In the genomic region with DNA sequence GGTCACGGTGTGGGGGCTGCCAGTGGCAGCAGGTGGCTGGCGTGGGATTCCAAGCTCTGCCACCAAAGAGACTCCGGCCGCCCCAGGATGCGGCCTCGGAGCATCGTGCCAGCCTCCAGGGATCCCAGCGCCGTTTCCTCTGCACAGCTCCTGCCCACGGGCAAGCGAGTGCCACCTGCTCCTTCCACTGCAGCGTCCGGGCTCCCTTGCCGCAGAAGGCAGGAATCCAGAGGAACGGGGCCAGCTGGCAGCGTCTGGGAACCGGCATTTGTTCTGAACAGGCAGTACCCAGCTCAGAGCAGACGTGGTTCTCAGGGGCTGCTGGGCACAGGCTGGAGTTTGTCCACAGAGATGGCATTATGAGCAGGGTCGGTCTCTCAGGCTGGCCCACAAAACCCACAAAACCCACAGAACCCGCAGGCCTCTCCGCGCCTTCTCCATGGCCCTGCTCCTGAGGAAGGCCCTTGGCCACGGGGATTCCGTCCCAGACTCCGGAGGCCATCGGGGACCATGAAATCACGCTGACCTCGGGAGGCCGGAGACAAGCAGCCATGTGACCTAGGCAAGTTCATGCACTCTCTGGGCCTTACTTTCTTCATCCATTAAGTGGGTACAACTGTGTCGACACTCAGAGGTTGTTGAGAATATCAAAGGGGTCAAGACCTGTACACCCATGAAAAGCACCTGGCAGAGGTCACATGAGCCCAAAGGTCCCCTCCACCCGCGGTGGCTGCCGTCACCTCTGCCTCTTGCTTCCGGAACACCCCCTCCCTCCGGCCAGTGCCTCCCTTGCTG, we compare ENCODE assay signal across 9 cellular contexts. TPM values are rescaled to one million over a fixed set of nuclear protein-coding genes. Genes with fewer than 3 reads are reported as not detected.
DNase-seq lines count a peak whose midpoint lies in the region; ATAC-seq, FAIRE-seq and TF ChIP-seq lines count a peak whose summit lies in the region.
"Had no signal": no experiment of that assay in that cellular context is flagged by ENCODE, and none has a peak within 500 bp of the region (broad histone marks: within the 10 kb centered on the region; RNA-seq: fewer than 3 reads in every experiment).

No MANE protein-coding gene starts in this region.

- CTCF ChIA-PET in HepG2 (lab: Yijun Ruan, JAX; ENCODE audit: low intra/inter-chr PET ratio, low total read pairs), result interaction anchor here (1.5 to 2.8 kb wide), 3 partner anchors 63 to 182 kb away, joined by 4 to 23 read pairs (median 11); no protein-coding TSS in a partner anchor

- H2AFZ ChIP-seq in HepG2 (ENCODE audit: low read length), result no peak overlapping the region

- peak; percentile 92 for DNase-seq in NCI-H1694 treated with DMSO at 0.1 percent for 48 hours (lab: John Stamatoyannopoulos, UW)
- peak; percentile 91 to 96 (median 92) for DNase-seq in body of pancreas
- DNase-seq in HepG2 (ENCODE audit: low spot score), result no peak
- no peak for DNase-seq in SW 1271 (lab: John Stamatoyannopoulos, UW)
- no peak for DNase-seq in effector CD8-positive, alpha-beta T cell (lab: John Stamatoyannopoulos, UW)
- no peak for DNase-seq in HT-29 (ENCODE audit: low spot score)
- no peak for DNase-seq in activated T-cell treated with anti-CD3 and anti-CD28 coated beads, Interleukin-2, amount 50 U/mL, for 48 hours
- DNase-seq: NCI-H82 had no signal

- H4K20me1 ChIP-seq in HepG2 (ENCODE audit: insufficient read depth, low read length), result no peaks in the 10 kb centered on the region

- intact Hi-C loops in body of pancreas (cut with DNase I), result loop anchor here (10.0 kb wide), 2 partner anchors 179 to 209 kb away; no protein-coding TSS in a partner anchor
- intact Hi-C loops in HepG2 (cut with micrococcal nuclease; ENCODE audit: unreplicated experiment), result loop anchor here (5.0 to 10.0 kb wide), 2 partner anchors 172 to 209 kb away; no protein-coding TSS in a partner anchor

- peak overlapping the region; percentile 71 to 83 (median 74) for H3K27ac ChIP-seq in body of pancreas
- H3K27ac ChIP-seq in HepG2 (ENCODE audit: extremely low read length, insufficient read depth, low read length), result no peak overlapping the region
- peak overlapping the region; percentile 89 for H3K27ac ChIP-seq in temporal lobe (ENCODE audit: low read depth, low read length)

- peak; percentile 85 for ATAC-seq in body of pancreas
- no peak for ATAC-seq in HepG2

- H3K4me3 ChIP-seq in body of pancreas (no peak overlapping the region), HepG2 (replicated peaks in 1 of 3; ENCODE audit: insufficient read depth in 1 of 3, low read depth in 2 of 3, low read length in 3 of 3) (no peak overlapping the region)

- H3K4me1 ChIP-seq in body of pancreas, result peaks cover 21% of the 10 kb centered on the region
- no peaks in the 10 kb centered on the region for H3K4me1 ChIP-seq in HepG2 (ENCODE audit: insufficient read depth, low read length)

- peaks cover 3 to 7% of the 10 kb centered on the region in 2 donors for H3K36me3 ChIP-seq in body of pancreas (replicated peaks in 1 of 2; ENCODE audit: insufficient read depth in 1 of 2, low read depth in 2 of 2)
- peaks cover 2 to 14% of the 10 kb centered on the region in 2 experiments; a peak in 4 of 5 replicates for H3K36me3 ChIP-seq in HepG2 (replicated peaks in 1 of 2; ENCODE audit: control insufficient read depth in 1 of 2, insufficient read depth in 2 of 2, low read length in 2 of 2)

- H3K9ac ChIP-seq in HepG2 (ENCODE audit: insufficient read depth, low read depth, low read length), result no peak overlapping the region

- TF ChIP-seq EP300 in HepG2 (IDR thresholded peaks at IDR 0.05; ENCODE audit: low read depth in 2 of 2, low read length in 2 of 2), result no peak
- TF ChIP-seq EP300 in HepG2 (CRISPR knock-in tag; IDR thresholded peaks at IDR 0.05; ENCODE audit: borderline replicate concordance), result no peak

- no peaks in the 10 kb centered on the region for H3K79me2 ChIP-seq in HepG2 (ENCODE audit: insufficient read depth, low read length)

- no peak for FAIRE-seq in HepG2 (lab: Jason Lieb, UNC)

- H3K9me3 ChIP-seq in body of pancreas (no peaks in the 10 kb centered on the region), HepG2 (ENCODE audit: low read length) (no peaks in the 10 kb centered on the region)

- TF ChIP-seq CTCF in body of pancreas (IDR thresholded peaks at IDR 0.05) (peak in 1 of 7 experiments; percentile 10), HepG2 (CRISPR knock-in tag; IDR thresholded peaks at IDR 0.05) (no peak)

- H3K27me3 ChIP-seq in body of pancreas, result no peaks in the 10 kb centered on the region
- H3K27me3 ChIP-seq in HepG2 (ENCODE audit: control insufficient read depth in 1 of 2, insufficient read depth in 2 of 2, low read length in 2 of 2), result no peaks in the 10 kb centered on the region; a peak in 1 of 5 replicates

- TF ChIP-seq POLR2A in body of pancreas (IDR thresholded peaks at IDR 0.05) (peak; percentile 15 to 39 (median 32)), HepG2 (IDR thresholded peaks at IDR 0.05; ENCODE audit: insufficient read depth in 1 of 2, low read depth in 2 of 2, low read length in 2 of 2) (no peak)

- WGBS in body of pancreas, 2 donors, result 42 to 47% methylated on average over 7 to 34 of the region's 35 CpGs
- 92% methylated on average over 23 of the region's 35 CpGs for WGBS in HepG2 (ENCODE audit: low lambda C conversion rate)

- POLR2A ChIA-PET in HepG2 (lab: Yijun Ruan, JAX), result interaction anchor here (1.8 to 2.8 kb wide), 3 partner anchors 30 to 169 kb away, joined by 6 to 11 read pairs (median 10); no protein-coding TSS in a partner anchor

- BruUV-seq in HepG2 (replicated peaks; lab: Mats Ljungman, UMichigan), result no TSS peak

- in situ Hi-C loops in HepG2 (cut with HindIII; ENCODE audit: extremely low pct_ligation_motif_present, low pct_unique_long_range_greater_than_20kb), result no loop called here

- H3K4me2 ChIP-seq in HepG2 (ENCODE audit: low read depth, low read length), result no peak overlapping the region

- TF ChIP-seq RAD21 in HepG2 (CRISPR knock-in tag; IDR thresholded peaks at IDR 0.05), result no peak

TF ChIP-seq in HepG2, 621 proteins besides CTCF, POLR2A, EP300 and RAD21:
- no peak for TF ChIP-seq EEA1 (CRISPR knock-in tag; IDR thresholded peaks at IDR 0.05; ENCODE audit: borderline replicate concordance)
- peak; percentile 69 for TF ChIP-seq ZNF629 (CRISPR knock-in tag; conservative IDR thresholded peaks at IDR 0.05)

RNA-seq across cellular contexts. Expression of a gene that starts 17.8 kb away (rescaled TPM):
- total RNA-seq in body of pancreas (10 to 100 TPM in 1 of 2 donors, 1 to 10 TPM in 1; 5.2 to 11.5 TPM), HepG2 (2016; rRNA removed; fragmentation: Illumina TruSeq; extraction: Trizol) (3.9 TPM in 2 replicates), temporal lobe (5.4 TPM)
- total RNA-seq in HepG2 (2016; cell fraction: cytosol; rRNA removed; fragmentation: Illumina TruSeq; extraction: Trizol; ENCODE audit: low read depth), result 1.1 and 1.6 TPM in 2 replicates
- total RNA-seq in HepG2 (2016; cell fraction: insoluble cytoplasmic fraction; rRNA removed; fragmentation: Illumina TruSeq; extraction: Trizol), result 3.7 and 4.0 TPM in 2 replicates
- 1.5 and 2.0 TPM in 2 replicates for total RNA-seq in HepG2 (2016; cell fraction: membrane; rRNA removed; fragmentation: Illumina TruSeq; extraction: Trizol)
- total RNA-seq in HepG2 (2016; cell fraction: nucleus; rRNA removed; fragmentation: Illumina TruSeq; extraction: Trizol), result 2.9 and 3.3 TPM in 2 replicates
- 1.1 and 1.5 TPM in 2 replicates for polyA plus RNA-seq in HepG2 (2011; rRNA removed)
- polyA plus RNA-seq in HepG2 (2011; cell fraction: cytosol; rRNA removed), result 0.63 and 1.1 TPM in 2 replicates
- polyA plus RNA-seq in HepG2 (2011; cell fraction: nucleus; rRNA removed), result 4.2 and 7.3 TPM in 2 replicates
- 1.5 and 2.0 TPM in 2 replicates for polyA plus RNA-seq in HepG2 (2012)
- polyA plus RNA-seq in HepG2 (2016; cell fraction: cytosol; fragmentation: Illumina TruSeq; extraction: Trizol; ENCODE audit: low read depth), result 0.17 and 0.19 TPM in 2 replicates
- polyA plus RNA-seq in HepG2 (2016; cell fraction: insoluble cytoplasmic fraction; fragmentation: Illumina TruSeq; extraction: Trizol; ENCODE audit: low read depth), result 1.4 and 2.4 TPM in 2 replicates
- 0.11 and 0.30 TPM in 2 replicates for polyA plus RNA-seq in HepG2 (2016; cell fraction: membrane; fragmentation: Illumina TruSeq; extraction: Trizol; ENCODE audit: low read depth)
- 2.1 and 2.5 TPM in 2 replicates for polyA plus RNA-seq in HepG2 (2016; cell fraction: nucleus; fragmentation: Illumina TruSeq; extraction: Trizol; ENCODE audit: insufficient read depth, low read depth)
- 9.2 and 12.0 TPM in 2 replicates for polyA minus RNA-seq in HepG2 (2011; rRNA and poly(A)+ RNA removed; ENCODE audit: low replicate concordance)
- 3.7 and 4.0 TPM in 2 replicates for polyA minus RNA-seq in HepG2 (2011; cell fraction: cytosol; rRNA and poly(A)+ RNA removed)
- polyA minus RNA-seq in HepG2 (2011; cell fraction: nucleus; rRNA and poly(A)+ RNA removed), result 4.1 and 4.5 TPM in 2 replicates
- total RNA-seq in HT-29 (2014; rRNA removed; shearing (Covaris generic)), result 14.7 and 16.1 TPM in 2 replicates

RNA-seq across cellular contexts. Expression of a gene that starts 34.6 kb away (rescaled TPM):
- total RNA-seq in body of pancreas (1,000 to 10,000 TPM; 1,033 to 1,984 TPM), HepG2 (2016; rRNA removed; fragmentation: Illumina TruSeq; extraction: Trizol) (983 and 1,099 TPM in 2 replicates), temporal lobe (1,226 TPM)
- 406 and 413 TPM in 2 replicates for total RNA-seq in HepG2 (2016; cell fraction: cytosol; rRNA removed; fragmentation: Illumina TruSeq; extraction: Trizol; ENCODE audit: low read depth)
- 966 and 972 TPM in 2 replicates for total RNA-seq in HepG2 (2016; cell fraction: insoluble cytoplasmic fraction; rRNA removed; fragmentation: Illumina TruSeq; extraction: Trizol)
- 815 and 929 TPM in 2 replicates for total RNA-seq in HepG2 (2016; cell fraction: membrane; rRNA removed; fragmentation: Illumina TruSeq; extraction: Trizol)
- 668 and 755 TPM in 2 replicates for total RNA-seq in HepG2 (2016; cell fraction: nucleus; rRNA removed; fragmentation: Illumina TruSeq; extraction: Trizol)
- 984 and 1,160 TPM in 2 replicates for polyA plus RNA-seq in HepG2 (2011; rRNA removed)
- polyA plus RNA-seq in HepG2 (2011; cell fraction: cytosol; rRNA removed), result 567 and 620 TPM in 2 replicates
- polyA plus RNA-seq in HepG2 (2011; cell fraction: nucleus; rRNA removed), result 1,565 and 1,995 TPM in 2 replicates
- 984 and 1,070 TPM in 2 replicates for polyA plus RNA-seq in HepG2 (2012)
- polyA plus RNA-seq in HepG2 (2016; cell fraction: cytosol; fragmentation: Illumina TruSeq; extraction: Trizol; ENCODE audit: low read depth), result 510 and 558 TPM in 2 replicates
- polyA plus RNA-seq in HepG2 (2016; cell fraction: insoluble cytoplasmic fraction; fragmentation: Illumina TruSeq; extraction: Trizol; ENCODE audit: low read depth), result 1,764 and 2,207 TPM in 2 replicates
- 1,095 and 1,097 TPM in 2 replicates for polyA plus RNA-seq in HepG2 (2016; cell fraction: membrane; fragmentation: Illumina TruSeq; extraction: Trizol; ENCODE audit: low read depth)
- polyA plus RNA-seq in HepG2 (2016; cell fraction: nucleus; fragmentation: Illumina TruSeq; extraction: Trizol; ENCODE audit: insufficient read depth, low read depth), result 1,747 and 1,824 TPM in 2 replicates
- polyA minus RNA-seq in HepG2 (2011; rRNA and poly(A)+ RNA removed; ENCODE audit: low replicate concordance), result 2,677 and 2,857 TPM in 2 replicates
- 1,014 and 1,055 TPM in 2 replicates for polyA minus RNA-seq in HepG2 (2011; cell fraction: cytosol; rRNA and poly(A)+ RNA removed)
- polyA minus RNA-seq in HepG2 (2011; cell fraction: nucleus; rRNA and poly(A)+ RNA removed), result 329 and 574 TPM in 2 replicates
- total RNA-seq in HT-29 (2014; rRNA removed; shearing (Covaris generic)), result 2,777 and 3,103 TPM in 2 replicates

Comparison
In these comparisons a context has a peak if more than half of its experiments do, and no peak if none do; other contexts are left out.
1. DNase-seq: peak in NCI-H1694 treated with DMSO at 0.1 percent for 48 hours (single experiment) and body of pancreas (4 of 4); none in HepG2 (single experiment), SW 1271 (0 of 2), effector CD8-positive, alpha-beta T cell (single experiment), HT-29 (single experiment) and activated T-cell treated with anti-CD3 and anti-CD28 coated beads, Interleukin-2, amount 50 U/mL, for 48 hours (0 of 2).
2. POLR2A ChIP-seq: peak in body of pancreas (3 of 3); none in HepG2 (0 of 2).